In genomic region chr13:31629085-31629785, GRCh38 we compare ENCODE assay signal across 15 cellular contexts.
A peak's percentile ranks its signal among the peaks of the same experiment; 100 is the strongest.
DNase-seq lines count a peak whose midpoint lies in the region; FAIRE-seq and TF ChIP-seq lines count a peak whose summit lies in the region.
"Had no signal": no experiment of that assay in that cellular context is flagged by ENCODE, and none has a peak within 500 bp of the region (broad histone marks: within the 10 kb centered on the region; RNA-seq: fewer than 3 reads in every experiment).

No MANE protein-coding gene starts in this region.

- H3K4me1 ChIP-seq in endothelial cell of umbilical vein (ENCODE audit: control insufficient read depth, extremely low read depth, insufficient read depth, low read length) = peaks cover 31% of the 10 kb centered on the region
- H3K4me1 ChIP-seq in BE2C = no peaks in the 10 kb centered on the region
- H3K4me1 ChIP-seq: adrenal gland, pancreas had no signal

- DNase-seq in A172 (ENCODE audit: low spot score) (peak; percentile 68), HT1080 (ENCODE audit: low read depth) (peak; percentile 91), SKM-1 (lab: John Stamatoyannopoulos, UW; ENCODE audit: unreplicated experiment) (peak; percentile 11), endothelial cell of umbilical vein (ENCODE audit: low read depth, low spot score) (peak; percentile 33), NCI-H774 (lab: John Stamatoyannopoulos, UW) (no peak), NCI-H128 (lab: John Stamatoyannopoulos, UW; ENCODE audit: unreplicated experiment) (no peak), BE2C (no peak), ecto neural progenitor cell (ENCODE audit: low spot score) (no peak)
- DNase-seq: activated T-cell treated with anti-CD3 and anti-CD28 coated beads for 4 hours; adrenal gland; DMS53; effector memory CD8-positive, alpha-beta T cell; pancreas; stimulated activated CD4-positive, alpha-beta T cell treated with anti-CD3 and anti-CD28 coated beads, Interleukin-1b, Interleukin-23, amount 100 ng/mL, for 48 hours had no signal

- H3K9ac ChIP-seq in endothelial cell of umbilical vein (replicated peaks; ENCODE audit: extremely low read depth, insufficient read depth, low read length) = no peak overlapping the region

- dilution Hi-C loops in endothelial cell of umbilical vein (cut with MboI; ENCODE audit: extremely low pct_ligation_motif_present, low sequenced_read_pairs) = no loop called here

- TF ChIP-seq CTCF in endothelial cell of umbilical vein (IDR thresholded peaks at IDR 0.05; ENCODE audit: extremely low read depth in 1 of 2, insufficient read depth in 1 of 2, low read depth in 1 of 2, low read length in 2 of 2) (no peak), BE2C (IDR thresholded peaks at IDR 0.05; ENCODE audit: low read depth, low read length) (no peak)

- H3K9me1 ChIP-seq in endothelial cell of umbilical vein (replicated peaks; ENCODE audit: control insufficient read depth, extremely low read depth, insufficient read depth, low read length) = peaks cover 3% of the 10 kb centered on the region

- BruUV-seq in endothelial cell of umbilical vein (replicated peaks; lab: Mats Ljungman, UMichigan) = no TSS peak

- TF ChIP-seq POLR2A in endothelial cell of umbilical vein (IDR thresholded peaks at IDR 0.05; ENCODE audit: low read depth, low read length) = no peak

- POLR2A ChIA-PET in endothelial cell of umbilical vein (lab: Charles Lee) = no interaction called here

- FAIRE-seq in endothelial cell of umbilical vein (lab: Jason Lieb, UNC) = peak; percentile 63
- FAIRE-seq: pancreas had no signal

- H3K9me3 ChIP-seq in endothelial cell of umbilical vein (replicated peaks; ENCODE audit: control insufficient read depth, insufficient read depth, low read length) (no peaks in the 10 kb centered on the region), BE2C (no peaks in the 10 kb centered on the region)
- H3K9me3 ChIP-seq: adrenal gland, pancreas had no signal

- H3K36me3 ChIP-seq in endothelial cell of umbilical vein (ENCODE audit: control insufficient read depth in 2 of 2, extremely low read depth in 1 of 2, insufficient read depth in 2 of 2, low read length in 2 of 2) = no peaks in the 10 kb centered on the region
- no peaks in the 10 kb centered on the region for H3K36me3 ChIP-seq in BE2C
- H3K36me3 ChIP-seq: adrenal gland, pancreas had no signal

- intact Hi-C loops in endothelial cell of umbilical vein (cut with micrococcal nuclease) = loop anchor here (2.0 kb wide), 1 partner anchor 114 kb away; no protein-coding TSS in a partner anchor

- H3K27ac ChIP-seq in endothelial cell of umbilical vein (ENCODE audit: insufficient read depth, low read depth, low read length) = peak overlapping the region; percentile 11
- H3K27ac ChIP-seq: adrenal gland, pancreas, VCaP had no signal

- no peaks in the 10 kb centered on the region for H3K79me2 ChIP-seq in endothelial cell of umbilical vein (ENCODE audit: control insufficient read depth, insufficient read depth, low read length)

- no peak overlapping the region for H3K4me3 ChIP-seq in endothelial cell of umbilical vein (replicated peaks in 1 of 3; ENCODE audit: insufficient read depth in 1 of 3, low read depth in 1 of 3, low read length in 3 of 3)
- H3K4me3 ChIP-seq in BE2C (ENCODE audit: low read depth, low read length) = no peak overlapping the region
- H3K4me3 ChIP-seq: adrenal gland, pancreas had no signal

- H4K20me1 ChIP-seq in endothelial cell of umbilical vein (replicated peaks; ENCODE audit: control insufficient read depth, extremely low read depth, insufficient read depth, low read length) = no peaks in the 10 kb centered on the region

- CTCF ChIA-PET in endothelial cell of umbilical vein (lab: Charles Lee) = interaction anchor here (1.0 to 2.5 kb wide), 3 partner anchors 10 to 70 kb away, joined by 3 to 11 read pairs (median 9); no protein-coding TSS in a partner anchor

- H2AFZ ChIP-seq in endothelial cell of umbilical vein (ENCODE audit: low read depth, low read length) = peak overlapping the region; percentile 67

- H3K27me3 ChIP-seq in endothelial cell of umbilical vein (ENCODE audit: control insufficient read depth in 2 of 2, insufficient read depth in 2 of 2, low read length in 2 of 2) (no peaks in the 10 kb centered on the region), BE2C (no peaks in the 10 kb centered on the region)
- H3K27me3 ChIP-seq: adrenal gland, pancreas had no signal

- H3K4me2 ChIP-seq in endothelial cell of umbilical vein (ENCODE audit: insufficient read depth, low read length) = no peak overlapping the region

TF ChIP-seq in endothelial cell of umbilical vein, 7 proteins besides CTCF, POLR2A, EP300 and RAD21:
- TF ChIP-seq EZH2 (IDR thresholded peaks at IDR 0.05; ENCODE audit: borderline replicate concordance, low read depth, low read length, severe bottlenecking) = no peak
- TF ChIP-seq GATA2 (IDR thresholded peaks at IDR 0.05; ENCODE audit: insufficient read depth, insufficient read length, low read depth, low read length) = peak; percentile 22

Comparison
In these comparisons a context has a peak if more than half of its experiments do, and no peak if none do; other contexts are left out.
1. DNase-seq: peak in A172 (single experiment), HT1080 (single experiment), SKM-1 (single experiment) and endothelial cell of umbilical vein (single experiment); none in NCI-H774 (single experiment), NCI-H128 (single experiment), BE2C (single experiment) and ecto neural progenitor cell (single experiment).